In the genomic region with DNA sequence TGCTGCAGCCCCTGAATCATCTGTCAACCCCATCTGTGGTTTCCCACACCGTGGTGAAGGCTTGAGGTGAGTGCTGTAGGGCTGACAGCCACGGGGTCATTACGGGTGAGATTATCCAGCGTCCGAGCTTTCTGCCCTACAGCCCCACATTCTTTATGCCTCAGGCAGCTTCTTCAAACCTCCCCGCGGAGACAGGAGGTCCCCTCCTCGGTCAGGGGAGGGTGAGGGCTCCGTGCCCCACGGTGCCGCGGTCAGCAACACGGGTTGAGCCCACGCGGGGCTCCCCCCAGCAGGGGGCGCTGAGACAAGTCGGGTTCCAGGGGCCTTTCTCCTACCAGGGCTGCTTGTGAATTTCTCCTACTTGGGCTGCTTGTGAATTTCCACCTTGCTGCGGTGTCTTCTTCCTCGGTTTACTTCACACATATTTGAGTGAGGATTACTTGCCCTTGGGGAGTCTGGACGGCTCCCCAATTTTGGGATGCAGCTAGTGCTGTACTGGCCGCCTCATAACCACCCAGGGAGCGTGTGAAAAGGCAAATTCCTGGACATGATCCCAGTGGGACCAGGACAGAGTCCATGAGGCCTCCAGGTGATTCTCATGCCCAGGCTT, we compare ENCODE assay signal across 8 cellular contexts. TPM values are rescaled to one million over a fixed set of nuclear protein-coding genes. Genes with fewer than 3 reads are reported as not detected.
DNase-seq lines count a peak whose midpoint lies in the region; ATAC-seq and TF ChIP-seq lines count a peak whose summit lies in the region.

No MANE protein-coding gene starts in this region.

- WGBS in lower leg skin, 2 donors: 17 to 22% methylated on average over 22 of the region's 22 CpGs

- no peak overlapping the region for H3K27ac Mint-ChIP-seq in activated CD4-positive, alpha-beta memory T cell treated with anti-CD3 and anti-CD28 coated beads, Interleukin-2, amount 10 ng/mL, durations not matched to agents 7 days and 5 days
- H3K27ac Mint-ChIP-seq in endothelial cell (ENCODE audit: unreplicated experiment): no peak overlapping the region

- POLR2A ChIA-PET in activated CD4-positive, alpha-beta memory T cell treated with anti-CD3 and anti-CD28 coated beads, Interleukin-2, amount 10 ng/mL, durations not matched to agents 7 days and 5 days (lab: Charles Lee): no interaction called here

- H3K27me3 Mint-ChIP-seq in activated CD4-positive, alpha-beta memory T cell treated with anti-CD3 and anti-CD28 coated beads, Interleukin-2, amount 10 ng/mL, durations not matched to agents 7 days and 5 days: peaks cover 34% of the 10 kb centered on the region
- peaks cover 7% of the 10 kb centered on the region for H3K27me3 Mint-ChIP-seq in endothelial cell (ENCODE audit: unreplicated experiment)

- H3K4me1 ChIP-seq in neutrophil (ENCODE audit: control insufficient read depth in 1 of 2, insufficient read depth in 1 of 2, low read depth in 1 of 2, low read length in 1 of 2) (peaks cover 0 to 5% of the 10 kb centered on the region in 2 experiments), thoracic aorta (ENCODE audit: control insufficient read depth in 1 of 2, low read depth in 2 of 2) (no peaks in the 10 kb centered on the region)

- H3K27ac ChIP-seq in C4-2B (no peak overlapping the region), neutrophil (no peak overlapping the region), thoracic aorta (no peak overlapping the region)

- H3K4me1 Mint-ChIP-seq in activated CD4-positive, alpha-beta memory T cell treated with anti-CD3 and anti-CD28 coated beads, Interleukin-2, amount 10 ng/mL, durations not matched to agents 7 days and 5 days: peaks cover 27% of the 10 kb centered on the region
- H3K4me1 Mint-ChIP-seq in endothelial cell (ENCODE audit: unreplicated experiment): peaks cover 26% of the 10 kb centered on the region

- in situ Hi-C loops in KBM-7 (cut with MboI; ENCODE audit: low pct_unique_long_range_greater_than_20kb, low sequenced_read_pairs): no loop called here

- peak; percentile 47 for DNase-seq in KBM-7
- DNase-seq in activated CD4-positive, alpha-beta memory T cell treated with anti-CD3 and anti-CD28 coated beads, Interleukin-2, amount 10 ng/mL, durations not matched to agents 7 days and 5 days: peak; percentile 54
- DNase-seq in endothelial cell (ENCODE audit: low spot score): peak; percentile 50
- no peak for DNase-seq in thoracic aorta (ENCODE audit: low spot score)
- no peak for DNase-seq in lower leg skin (ENCODE audit: low spot score in 2 of 2)

- H3K4me3 ChIP-seq in neutrophil (ENCODE audit: low read depth in 1 of 2, low read length in 1 of 2) (no peak overlapping the region), thoracic aorta (no peak overlapping the region), lower leg skin (ENCODE audit: low read depth, poor library complexity, severe bottlenecking) (no peak overlapping the region)

- TF ChIP-seq POLR2A in lower leg skin (IDR thresholded peaks at IDR 0.05): no peak

- TF ChIP-seq CTCF in C4-2B (conservative IDR thresholded peaks at IDR 0.05) (peak; percentile 93), endothelial cell (IDR thresholded peaks at IDR 0.05; ENCODE audit: unreplicated experiment) (peak; percentile 80), neutrophil (IDR thresholded peaks at IDR 0.05) (peak; percentile 67), thoracic aorta (IDR thresholded peaks at IDR 0.05) (peak; percentile 72), lower leg skin (IDR thresholded peaks at IDR 0.05) (no peak)

- no peaks in the 10 kb centered on the region for H3K9me3 ChIP-seq in neutrophil
- H3K9me3 ChIP-seq in thoracic aorta: no peaks in the 10 kb centered on the region

- intact Hi-C loops in lower leg skin (cut with DNase I; ENCODE audit: low total_unique reads): no loop called here

- H3K36me3 Mint-ChIP-seq in activated CD4-positive, alpha-beta memory T cell treated with anti-CD3 and anti-CD28 coated beads, Interleukin-2, amount 10 ng/mL, durations not matched to agents 7 days and 5 days (ENCODE audit: low read depth): no peaks in the 10 kb centered on the region
- H3K36me3 Mint-ChIP-seq in endothelial cell (ENCODE audit: low read depth, unreplicated experiment): peaks cover 3% of the 10 kb centered on the region

- no peak overlapping the region for H3K4me3 Mint-ChIP-seq in activated CD4-positive, alpha-beta memory T cell treated with anti-CD3 and anti-CD28 coated beads, Interleukin-2, amount 10 ng/mL, durations not matched to agents 7 days and 5 days
- H3K4me3 Mint-ChIP-seq in endothelial cell (ENCODE audit: unreplicated experiment): no peak overlapping the region

- peaks cover 7% of the 10 kb centered on the region for H3K27me3 ChIP-seq in neutrophil
- H3K27me3 ChIP-seq in thoracic aorta (replicated peaks; ENCODE audit: insufficient read depth): no peaks in the 10 kb centered on the region

- H3K9me3 Mint-ChIP-seq in activated CD4-positive, alpha-beta memory T cell treated with anti-CD3 and anti-CD28 coated beads, Interleukin-2, amount 10 ng/mL, durations not matched to agents 7 days and 5 days: no peaks in the 10 kb centered on the region
- no peaks in the 10 kb centered on the region for H3K9me3 Mint-ChIP-seq in endothelial cell (ENCODE audit: unreplicated experiment)

- no peaks in the 10 kb centered on the region for H3K36me3 ChIP-seq in neutrophil
- no peaks in the 10 kb centered on the region for H3K36me3 ChIP-seq in thoracic aorta

- CTCF ChIA-PET in activated CD4-positive, alpha-beta memory T cell treated with anti-CD3 and anti-CD28 coated beads, Interleukin-2, amount 10 ng/mL, durations not matched to agents 7 days and 5 days (lab: Charles Lee): interaction anchor here (0.6 to 2.2 kb wide), 15 partner anchors 10 to 140 kb away, joined by 3 to 14 read pairs (median 4); a partner anchor contains a TSS

- ATAC-seq in thoracic aorta (ENCODE audit: insufficient number of reproducible peaks, low FRiP score, low read depth): no peak
- no peak for ATAC-seq in HG03565 (IDR thresholded peaks at IDR 0.05; ENCODE audit: unreplicated experiment)

RNA-seq across cellular contexts. Expression of a gene that starts 18.1 kb away (rescaled TPM):
- not detected for total RNA-seq in activated CD4-positive, alpha-beta memory T cell treated with anti-CD3 and anti-CD28 coated beads, Interleukin-2, amount 10 ng/mL, durations not matched to agents 7 days and 5 days
- total RNA-seq in endothelial cell (ENCODE audit: unreplicated experiment) (not detected), thoracic aorta (under 1 TPM in 1 of 2 donors, not detected in 1; 0.14 TPM), lower leg skin (under 1 TPM in 3 of 4 donors, not detected in 1; 0.26 to 0.61 (median 0.59) TPM)

RNA-seq across cellular contexts. Expression of a gene that starts 48.9 kb away (rescaled TPM):
- 100 to 1,000 TPM; 121 to 124 TPM for total RNA-seq in activated CD4-positive, alpha-beta memory T cell treated with anti-CD3 and anti-CD28 coated beads, Interleukin-2, amount 10 ng/mL, durations not matched to agents 7 days and 5 days
- total RNA-seq in endothelial cell (ENCODE audit: unreplicated experiment) (15.5 TPM), thoracic aorta (10 to 100 TPM; 19.8 to 24.3 TPM), lower leg skin (100 to 1,000 TPM; 130 to 156 (median 142) TPM)

RNA-seq across cellular contexts. Expression of a gene that starts 49.9 kb away (rescaled TPM):
- total RNA-seq in activated CD4-positive, alpha-beta memory T cell treated with anti-CD3 and anti-CD28 coated beads, Interleukin-2, amount 10 ng/mL, durations not matched to agents 7 days and 5 days: not detected
- total RNA-seq in endothelial cell (ENCODE audit: unreplicated experiment) (not detected), thoracic aorta (not detected), lower leg skin (not detected)

Comparison
In these comparisons a context has a peak if more than half of its experiments do, and no peak if none do; other contexts are left out.
1. CTCF ChIP-seq: peak in C4-2B (single experiment), endothelial cell (single experiment), neutrophil (single experiment) and thoracic aorta (single experiment); none in lower leg skin (0 of 3).
2. DNase-seq: peak in KBM-7 (single experiment), activated CD4-positive, alpha-beta memory T cell treated with anti-CD3 and anti-CD28 coated beads, Interleukin-2, amount 10 ng/mL, durations not matched to agents 7 days and 5 days (single experiment) and endothelial cell (single experiment); none in thoracic aorta (single experiment) and lower leg skin (0 of 2).